1 cellular context compared by ENCODE assay signal in the genomic region with DNA sequence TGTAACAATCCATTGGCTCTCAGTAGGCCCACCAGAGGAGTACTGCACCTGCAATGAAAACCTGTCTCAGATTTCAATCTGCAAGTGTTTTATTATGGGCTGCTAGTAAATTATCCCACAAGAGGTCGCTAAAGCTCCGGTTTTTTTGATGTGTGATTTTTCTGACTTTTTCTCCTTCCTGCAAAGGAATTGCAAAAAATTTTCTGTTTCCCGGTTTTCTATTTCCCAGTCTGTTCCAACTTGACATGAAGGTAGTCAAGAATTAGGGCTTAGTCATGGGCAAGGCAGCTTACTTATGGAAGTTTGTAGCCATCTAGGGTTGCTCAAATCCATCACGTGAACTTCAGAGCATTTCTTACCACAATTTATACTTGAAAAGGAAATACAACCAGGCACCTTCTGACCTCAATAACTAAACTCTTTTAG.
TF ChIP-seq lines count a peak whose summit lies in the region.

No MANE protein-coding gene starts in this region.

TF ChIP-seq in HepG2, 621 proteins besides CTCF, POLR2A, EP300 and RAD21 (continued from another document):
- TF ChIP-seq, protein P1, sequence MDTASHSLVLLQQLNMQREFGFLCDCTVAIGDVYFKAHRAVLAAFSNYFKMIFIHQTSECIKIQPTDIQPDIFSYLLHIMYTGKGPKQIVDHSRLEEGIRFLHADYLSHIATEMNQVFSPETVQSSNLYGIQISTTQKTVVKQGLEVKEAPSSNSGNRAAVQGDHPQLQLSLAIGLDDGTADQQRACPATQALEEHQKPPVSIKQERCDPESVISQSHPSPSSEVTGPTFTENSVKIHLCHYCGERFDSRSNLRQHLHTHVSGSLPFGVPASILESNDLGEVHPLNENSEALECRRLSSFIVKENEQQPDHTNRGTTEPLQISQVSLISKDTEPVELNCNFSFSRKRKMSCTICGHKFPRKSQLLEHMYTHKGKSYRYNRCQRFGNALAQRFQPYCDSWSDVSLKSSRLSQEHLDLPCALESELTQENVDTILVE (CRISPR knock-in tag; IDR thresholded peaks at IDR 0.05): no peak
- TF ChIP-seq, protein P2, sequence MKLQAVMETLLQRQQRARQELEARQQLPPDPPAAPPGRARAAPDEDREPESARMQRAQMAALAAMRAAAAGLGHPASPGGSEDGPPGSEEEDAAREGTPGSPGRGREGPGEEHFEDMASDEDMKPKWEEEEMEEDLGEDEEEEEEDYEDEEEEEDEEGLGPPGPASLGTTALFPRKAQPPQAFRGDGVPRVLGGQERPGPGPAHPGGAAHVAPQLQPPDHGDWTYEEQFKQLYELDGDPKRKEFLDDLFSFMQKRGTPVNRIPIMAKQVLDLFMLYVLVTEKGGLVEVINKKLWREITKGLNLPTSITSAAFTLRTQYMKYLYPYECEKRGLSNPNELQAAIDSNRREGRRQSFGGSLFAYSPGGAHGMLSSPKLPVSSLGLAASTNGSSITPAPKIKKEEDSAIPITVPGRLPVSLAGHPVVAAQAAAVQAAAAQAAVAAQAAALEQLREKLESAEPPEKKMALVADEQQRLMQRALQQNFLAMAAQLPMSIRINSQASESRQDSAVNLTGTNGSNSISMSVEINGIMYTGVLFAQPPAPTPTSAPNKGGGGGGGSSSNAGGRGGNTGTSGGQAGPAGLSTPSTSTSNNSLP (IDR thresholded peaks at IDR 0.05; ENCODE audit: low read depth, low read length): peak; percentile 78; the same call in 1 of the 2 replicates
- TF ChIP-seq, protein P3, sequence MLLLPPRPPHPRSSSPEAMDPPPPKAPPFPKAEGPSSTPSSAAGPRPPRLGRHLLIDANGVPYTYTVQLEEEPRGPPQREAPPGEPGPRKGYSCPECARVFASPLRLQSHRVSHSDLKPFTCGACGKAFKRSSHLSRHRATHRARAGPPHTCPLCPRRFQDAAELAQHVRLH (CRISPR knock-in tag; IDR thresholded peaks at IDR 0.05; ENCODE audit: borderline replicate concordance, low read depth): 0 out of 2 replicates have a peak, but pooled peaks have one; percentile 25
- TF ChIP-seq, protein P4, sequence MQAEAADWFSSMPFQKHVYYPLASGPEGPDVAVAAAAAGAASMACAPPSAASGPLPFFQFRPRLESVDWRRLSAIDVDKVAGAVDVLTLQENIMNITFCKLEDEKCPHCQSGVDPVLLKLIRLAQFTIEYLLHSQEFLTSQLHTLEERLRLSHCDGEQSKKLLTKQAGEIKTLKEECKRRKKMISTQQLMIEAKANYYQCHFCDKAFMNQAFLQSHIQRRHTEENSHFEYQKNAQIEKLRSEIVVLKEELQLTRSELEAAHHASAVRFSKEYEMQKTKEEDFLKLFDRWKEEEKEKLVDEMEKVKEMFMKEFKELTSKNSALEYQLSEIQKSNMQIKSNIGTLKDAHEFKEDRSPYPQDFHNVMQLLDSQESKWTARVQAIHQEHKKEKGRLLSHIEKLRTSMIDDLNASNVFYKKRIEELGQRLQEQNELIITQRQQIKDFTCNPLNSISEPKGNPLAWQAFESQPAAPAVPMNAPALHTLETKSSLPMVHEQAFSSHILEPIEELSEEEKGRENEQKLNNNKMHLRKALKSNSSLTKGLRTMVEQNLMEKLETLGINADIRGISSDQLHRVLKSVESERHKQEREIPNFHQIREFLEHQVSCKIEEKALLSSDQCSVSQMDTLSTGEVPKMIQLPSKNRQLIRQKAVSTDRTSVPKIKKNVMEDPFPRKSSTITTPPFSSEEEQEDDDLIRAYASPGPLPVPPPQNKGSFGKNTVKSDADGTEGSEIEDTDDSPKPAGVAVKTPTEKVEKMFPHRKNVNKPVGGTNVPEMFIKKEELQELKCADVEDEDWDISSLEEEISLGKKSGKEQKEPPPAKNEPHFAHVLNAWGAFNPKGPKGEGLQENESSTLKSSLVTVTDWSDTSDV (CRISPR knock-in tag; IDR thresholded peaks at IDR 0.05): no peak
- TF ChIP-seq STAG1 (CRISPR knock-in tag; IDR thresholded peaks at IDR 0.05) (peak; percentile 76), ZFP36L1 (CRISPR knock-in tag; IDR thresholded peaks at IDR 0.05) (no peak)
